In genomic region chr17:16491131-16491702, GRCh38 we compare ENCODE assay signal across 8 cellular contexts. TPM values are rescaled to one million over a fixed set of nuclear protein-coding genes. Genes with fewer than 3 reads are reported as not detected.
DNase-seq lines count a peak whose midpoint lies in the region; ATAC-seq and TF ChIP-seq lines count a peak whose summit lies in the region.

No MANE protein-coding gene starts in this region.

- H3K27me3 ChIP-seq in Peyer's patch, result no peaks in the 10 kb centered on the region
- H3K27me3 ChIP-seq in endocrine pancreas (ENCODE audit: control insufficient read depth, insufficient read depth, low read length), result no peaks in the 10 kb centered on the region
- H3K27me3 ChIP-seq in neutrophil, result peaks cover 53% of the 10 kb centered on the region

- ATAC-seq in GM18505 (IDR thresholded peaks at IDR 0.05; ENCODE audit: unreplicated experiment), result peak; percentile 25
- no peak for ATAC-seq in GM19035 (IDR thresholded peaks at IDR 0.05; ENCODE audit: unreplicated experiment)
- ATAC-seq in sciatic nerve, result no peak

- TF ChIP-seq POLR2A in GM18505 (IDR thresholded peaks at IDR 0.05; ENCODE audit: borderline replicate concordance, extremely low read depth, insufficient read depth, insufficient read length) (no peak), Peyer's patch (IDR thresholded peaks at IDR 0.05) (peak; percentile 19 to 39)

- H3K27ac ChIP-seq in Peyer's patch (peak overlapping the region; percentile 62 to 93 (median 86)), neutrophil (peak overlapping the region; percentile 48)

- H3K9ac ChIP-seq in endocrine pancreas (ENCODE audit: control insufficient read depth, insufficient read depth, low read length), result peak overlapping the region; percentile 57

- H3K4me3 ChIP-seq in Peyer's patch (peak overlapping the region; percentile 68 to 89 (median 74)), endocrine pancreas (ENCODE audit: control insufficient read depth, insufficient read depth, low read length) (peak overlapping the region; percentile 37), neutrophil (ENCODE audit: low read depth in 1 of 2, low read length in 1 of 2) (peak overlapping the region; percentile 71 to 72)

- intact Hi-C loops in sciatic nerve (cut with DNase I), result no loop called here

- peaks cover 0 to 42% (median 4%) of the 10 kb centered on the region in 4 donors for H3K4me1 ChIP-seq in Peyer's patch
- H3K4me1 ChIP-seq in endocrine pancreas (ENCODE audit: control insufficient read depth, insufficient read depth, low read length), result no peaks in the 10 kb centered on the region
- H3K4me1 ChIP-seq in neutrophil (ENCODE audit: control insufficient read depth in 1 of 2, insufficient read depth in 1 of 2, low read depth in 1 of 2, low read length in 1 of 2), result peaks cover 20 to 24% of the 10 kb centered on the region in 2 experiments

- H3K9me3 ChIP-seq in Peyer's patch (no peaks in the 10 kb centered on the region), endocrine pancreas (ENCODE audit: control insufficient read depth, low read length) (no peaks in the 10 kb centered on the region), neutrophil (no peaks in the 10 kb centered on the region)

- DNase-seq in Peyer's patch (peak; percentile 30 to 70 (median 61)), DMS153 (lab: John Stamatoyannopoulos, UW) (no peak), dermis blood vessel endothelial cell (no peak), sciatic nerve (ENCODE audit: low spot score) (no peak)

- TF ChIP-seq CTCF in Peyer's patch (IDR thresholded peaks at IDR 0.05) (no peak), neutrophil (IDR thresholded peaks at IDR 0.05) (no peak)

- H3K36me3 ChIP-seq in Peyer's patch (no peaks in the 10 kb centered on the region), endocrine pancreas (ENCODE audit: control insufficient read depth, insufficient read depth, low read length) (no peaks in the 10 kb centered on the region), neutrophil (no peaks in the 10 kb centered on the region)

RNA-seq across cellular contexts. Expression of gene LRRC75A, which starts 0.8 kb away (rescaled TPM):
- total RNA-seq in Peyer's patch (100 to 1,000 TPM in 3 of 4 donors, 10 to 100 TPM in 1; 48.7 to 213 (median 187) TPM), dermis blood vessel endothelial cell (2.6 and 4.5 TPM in 2 replicates), sciatic nerve (7.0 TPM)

Comparison
In these comparisons a context has a peak if more than half of its experiments do, and no peak if none do; other contexts are left out.
1. DNase-seq: peak in Peyer's patch (3 of 3); none in DMS153 (single experiment), dermis blood vessel endothelial cell (single experiment) and sciatic nerve (single experiment).
2. Peak in every context shown above with its lines, with median percentiles within 50 percentile points of each other: H3K4me3 ChIP-seq.